In genomic region chr11:67117667-67118058, GRCh38 we compare ENCODE assay signal across 1 cellular context.
TF ChIP-seq lines count a peak whose summit lies in the region.

No MANE protein-coding gene starts in this region.

TF ChIP-seq in H1, 55 proteins besides CTCF, POLR2A, EP300 and RAD21:
- 0 out of 2 replicates have a peak, but pooled peaks have one; percentile 34 for TF ChIP-seq SUZ12 (IDR thresholded peaks at IDR 0.05; ENCODE audit: low read length)
- TF ChIP-seq MAX (IDR thresholded peaks at IDR 0.05) = peak; percentile 66
- no peak for TF ChIP-seq KDM1A (IDR thresholded peaks at IDR 0.05; ENCODE audit: borderline replicate concordance, low read length)
- TF ChIP-seq TAF1 (IDR thresholded peaks at IDR 0.05; ENCODE audit: low read depth, low read length) = peak; percentile 31; the same call in 1 of the 2 replicates
- peak; percentile 26; the same call in 1 of the 2 replicates for TF ChIP-seq TBP (IDR thresholded peaks at IDR 0.05; ENCODE audit: low read depth, low read length)
- no peak for TF ChIP-seq RXRA (IDR thresholded peaks at IDR 0.05; ENCODE audit: insufficient read depth, low read depth, low read length)
- TF ChIP-seq POLR2AphosphoS5 (IDR thresholded peaks at IDR 0.05; ENCODE audit: low read depth, low read length) = no peak
